In the genomic region with DNA sequence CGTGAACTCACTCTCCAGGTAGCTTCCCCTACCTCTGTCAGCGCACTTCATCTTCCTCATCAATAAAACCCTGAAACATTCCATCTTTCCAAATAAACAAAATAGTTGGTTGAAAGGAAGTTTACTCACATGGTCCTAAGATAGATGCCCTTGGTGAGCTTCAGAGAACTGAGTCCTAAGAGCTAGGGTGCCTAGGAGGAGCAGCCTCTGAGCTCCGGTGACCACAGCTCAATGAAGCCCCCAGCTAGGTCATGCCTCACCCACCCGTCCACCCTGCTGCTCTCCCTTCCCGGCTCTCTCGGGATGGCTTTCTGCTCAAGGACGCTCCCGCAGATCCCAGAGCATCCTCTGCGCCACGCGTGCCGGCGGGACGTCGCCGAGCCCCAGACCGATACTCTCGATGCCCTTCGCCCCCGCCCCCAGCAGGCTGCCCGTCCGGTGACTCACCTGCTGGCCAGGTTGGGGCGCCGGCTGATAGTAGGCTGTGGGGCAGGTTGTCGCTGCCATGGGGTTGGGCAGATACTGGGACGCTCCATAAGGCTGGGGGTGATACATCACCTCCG, we compare ENCODE assay signal across 8 cellular contexts.
DNase-seq lines count a peak whose midpoint lies in the region; ATAC-seq and FAIRE-seq lines count a peak whose summit lies in the region.

No MANE protein-coding gene starts in this region.

- H3K27me3 ChIP-seq in HUES6 (ENCODE audit: control insufficient read depth, insufficient read depth, low read length) (peaks cover 19% of the 10 kb centered on the region), neuron (ENCODE audit: insufficient read depth, low read length) (no peaks in the 10 kb centered on the region)

- H3K4me3 ChIP-seq in HUES6 (ENCODE audit: low read depth, low read length): peak overlapping the region; percentile 73
- H3K4me3 ChIP-seq in neuron (ENCODE audit: low read length): peak overlapping the region; percentile 69

- DNase-seq in EH (ENCODE audit: low read depth): peak; percentile 55
- no peak for DNase-seq in epithelial cell of prostate (ENCODE audit: low read depth, low spot score)
- no peak for DNase-seq in amniotic stem cell (lab: John Stamatoyannopoulos, UW)
- DNase-seq in stimulated activated CD4-positive, alpha-beta T cell treated with anti-CD3 and anti-CD28 coated beads, Interleukin-4, amount 100 ng/mL, for 4 hours: no peak
- DNase-seq in RCC 7860 (ENCODE audit: low spot score): no peak

- no peaks in the 10 kb centered on the region for H3K9me3 ChIP-seq in HUES6 (ENCODE audit: control insufficient read depth, insufficient read depth, low read depth, low read length)
- no peaks in the 10 kb centered on the region for H3K9me3 ChIP-seq in neuron (ENCODE audit: low read length)

- H2AFZ ChIP-seq in neuron (ENCODE audit: low read depth, low read length): peak overlapping the region; percentile 99

- peaks cover 15% of the 10 kb centered on the region for H3K4me1 ChIP-seq in HUES6 (ENCODE audit: control insufficient read depth, insufficient read depth, low read length)
- H3K4me1 ChIP-seq in neuron (ENCODE audit: insufficient read depth, low read length): peaks cover 14% of the 10 kb centered on the region

- no peak for FAIRE-seq in RCC 7860 (lab: Jason Lieb, UNC)

- H3K27ac ChIP-seq in HUES6 (ENCODE audit: low read depth, low read length) (no peak overlapping the region), epithelial cell of prostate (peak overlapping the region; percentile 81)

- H3K9ac ChIP-seq in HUES6 (ENCODE audit: low read length): peak overlapping the region; percentile 66

- ATAC-seq in HG03025 (IDR thresholded peaks at IDR 0.05; ENCODE audit: low FRiP score, unreplicated experiment): no peak

- H3K36me3 ChIP-seq in HUES6 (ENCODE audit: control insufficient read depth, insufficient read depth, low read length): no peaks in the 10 kb centered on the region
- H3K36me3 ChIP-seq in neuron (ENCODE audit: insufficient read depth, low read length): no peaks in the 10 kb centered on the region
